1 cellular context compared by ENCODE assay signal in genomic region chr4:87819281-87819919, GRCh38.
TF ChIP-seq lines count a peak whose summit lies in the region.

No MANE protein-coding gene starts in this region.

TF ChIP-seq in SK-N-SH treated with all-trans-retinoic acid at 6 μM for 48 hours, 23 proteins besides CTCF, POLR2A, EP300 and RAD21 (continued from another document):
- TF ChIP-seq TSHZ2 (CRISPR knock-in tag; IDR thresholded peaks at IDR 0.05) (no peak), BACH2 (CRISPR knock-in tag; IDR thresholded peaks at IDR 0.05; ENCODE audit: borderline replicate concordance) (no peak), OSR1 (CRISPR knock-in tag; IDR thresholded peaks at IDR 0.05) (no peak), PPARA (CRISPR knock-in tag; IDR thresholded peaks at IDR 0.05; ENCODE audit: borderline replicate concordance) (no peak), ISL1 (CRISPR knock-in tag; IDR thresholded peaks at IDR 0.05) (no peak)
